26 cellular contexts compared by ENCODE assay signal in the genomic region with DNA sequence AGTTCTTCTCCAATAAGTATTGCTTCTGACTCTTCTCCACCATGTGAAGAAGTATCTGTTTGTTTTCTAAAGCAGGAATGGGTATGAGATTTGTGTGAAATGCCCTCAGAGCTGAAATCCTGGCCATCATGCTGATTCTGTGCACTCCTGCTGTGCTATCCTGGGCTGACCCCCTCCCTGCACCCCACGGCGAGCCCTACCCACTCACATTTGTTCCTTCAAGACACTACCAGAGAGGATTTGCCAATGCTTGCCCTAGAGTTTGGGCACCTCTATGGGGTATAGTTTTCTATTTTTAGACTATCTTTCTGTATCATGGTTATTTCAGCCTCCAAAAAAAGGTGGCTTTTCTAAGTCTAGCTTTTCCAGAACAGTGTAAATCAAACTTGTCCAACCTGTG.
"Had no signal": no experiment of that assay in that cellular context is flagged by ENCODE, and none has a peak within 500 bp of the region (broad histone marks: within the 10 kb centered on the region; RNA-seq: fewer than 3 reads in every experiment).

No MANE protein-coding gene starts in this region.

- H3K27me3 ChIP-seq: stomach, suprapubic skin, testis, thyroid gland, tibial artery, tibial nerve, transverse colon, upper lobe of left lung, upper lobe of right lung, uterus, vagina had no signal

- H3K4me1 ChIP-seq: stomach, suprapubic skin, testis, thyroid gland, tibial artery, tibial nerve, transverse colon, upper lobe of left lung, upper lobe of right lung, uterus, vagina had no signal

- H3K4me3 ChIP-seq: stomach, suprapubic skin, testis, thoracic aorta, thyroid gland, tibial artery, tibial nerve, transverse colon, upper lobe of left lung, upper lobe of right lung, uterus, vagina had no signal

- H3K36me3 ChIP-seq: transverse colon, uterus had no signal

- H3K27ac ChIP-seq: stomach, suprapubic skin, testis, thoracic aorta, thyroid gland, tibial artery, tibial nerve, transverse colon, upper lobe of left lung, upper lobe of right lung, uterus, vagina had no signal

- H3K9me3 ChIP-seq: stomach, suprapubic skin, testis, thoracic aorta, thyroid gland, tibial artery, tibial nerve, transverse colon, upper lobe of left lung, upper lobe of right lung, uterus, vagina had no signal

- ATAC-seq: stimulated activated effector memory CD8-positive, alpha-beta T cell treated with anti-CD3 and anti-CD28 coated beads, Interleukin-12 subunit alpha, Interleukin-12 subunit beta, amount 100 ng/mL, for 72 hours; stimulated activated memory B cell treated with anti-CD40 and anti-IgM and Interleukin-4, amounts not matched to agents 10 μg/mL and 1 μg/mL and 100 μg/mL, for 72 hours; stimulated activated naive B cell treated with anti-CD40 and anti-IgM and Interleukin-4, amounts not matched to agents 10 μg/mL and 1 μg/mL and 100 μg/mL, for 72 hours; stimulated activated naive CD8-positive, alpha-beta T cell treated with anti-CD3 and anti-CD28 coated beads, Interleukin-15, amount 100 ng/mL, for 72 hours; stimulated activated naive CD8-positive, alpha-beta T cell treated with anti-CD3 and anti-CD28 coated beads, Interleukin-15, Interleukin-2, amounts not matched to agents 100 U/mL and 50 U/mL, for 24 hours; upper lobe of right lung had no signal

- DNase-seq: stimulated activated CD4-positive, alpha-beta T cell treated with anti-CD3 and anti-CD28 coated beads, Interleukin-2, amount 100 ng/mL, for 48 hours; stimulated activated CD4-positive, alpha-beta T cell treated with anti-CD3 and anti-CD28 coated beads, Interleukin-4, amount 100 ng/mL, for 1 hour; stimulated activated CD4-positive, alpha-beta T cell treated with anti-CD3 and anti-CD28 coated beads, Interleukin-4, amount 100 ng/mL, for 24 hours; stimulated activated CD4-positive, alpha-beta T cell treated with anti-CD3 and anti-CD28 coated beads, Interleukin-4, amount 100 ng/mL, for 4 hours; stimulated activated CD8-positive, alpha-beta memory T cell treated with anti-CD3 and anti-CD28 coated beads, Interleukin-4, amount 100 ng/mL, for 48 hours; stimulated activated naive B cell treated with anti-CD40 and anti-IgM and Interleukin-4, amounts not matched to agents 10 μg/mL and 1 μg/mL and 100 μg/mL, for 72 hours; stimulated activated naive CD4-positive, alpha-beta T cell; stimulated activated naive CD4-positive, alpha-beta T cell treated with Interleukin-2 at 50 U/mL for 16 hours; stimulated activated naive CD8-positive, alpha-beta T cell treated with anti-CD3 and anti-CD28 coated beads, Interleukin-15, amount 100 ng/mL, for 72 hours; stimulated activated naive CD8-positive, alpha-beta T cell treated with anti-CD3 and anti-CD28 coated beads, Interleukin-15, Interleukin-2, amounts not matched to agents 100 U/mL and 50 U/mL, for 24 hours; stomach; substantia nigra; testis; thyroid gland; tibial artery; transverse colon; trophoblast cell; upper lobe of left lung; upper lobe of right lung; uterus had no signal
